ENCODE assay signal across 1 cellular context in genomic region chr4:7773401-7774187, GRCh38.
TF ChIP-seq lines count a peak whose summit lies in the region.

No MANE protein-coding gene starts in this region.

TF ChIP-seq in WTC11, 78 proteins besides CTCF, POLR2A, EP300 and RAD21 (continued from another document):
- TF ChIP-seq E2F4 (CRISPR knock-in tag; IDR thresholded peaks at IDR 0.05; ENCODE audit: borderline replicate concordance, low read depth) (no peak), USF2 (CRISPR knock-in tag; IDR thresholded peaks at IDR 0.05) (no peak), NR3C1 (CRISPR knock-in tag; conservative IDR thresholded peaks at IDR 0.05; ENCODE audit: low read depth) (no peak), ZSCAN18 (CRISPR knock-in tag; IDR thresholded peaks at IDR 0.05) (no peak), JUN (CRISPR knock-in tag; IDR thresholded peaks at IDR 0.05) (no peak), CREB1 (CRISPR knock-in tag; IDR thresholded peaks at IDR 0.05) (no peak), FOXK1 (CRISPR knock-in tag; IDR thresholded peaks at IDR 0.05) (no peak), RORB (CRISPR knock-in tag; IDR thresholded peaks at IDR 0.05) (no peak), CBFB (CRISPR knock-in tag; IDR thresholded peaks at IDR 0.05; ENCODE audit: low read depth) (no peak), ZNF512 (CRISPR knock-in tag; IDR thresholded peaks at IDR 0.05; ENCODE audit: borderline replicate concordance) (no peak), ATF2 (CRISPR knock-in tag; IDR thresholded peaks at IDR 0.05; ENCODE audit: borderline replicate concordance, low read depth) (no peak), PRDM15 (CRISPR knock-in tag; IDR thresholded peaks at IDR 0.05) (no peak), ZNF425 (CRISPR knock-in tag; conservative IDR thresholded peaks at IDR 0.05) (no peak), TEAD1 (CRISPR knock-in tag; IDR thresholded peaks at IDR 0.05) (no peak)
